ENCODE assay signal across 1 cellular context in the genomic region with DNA sequence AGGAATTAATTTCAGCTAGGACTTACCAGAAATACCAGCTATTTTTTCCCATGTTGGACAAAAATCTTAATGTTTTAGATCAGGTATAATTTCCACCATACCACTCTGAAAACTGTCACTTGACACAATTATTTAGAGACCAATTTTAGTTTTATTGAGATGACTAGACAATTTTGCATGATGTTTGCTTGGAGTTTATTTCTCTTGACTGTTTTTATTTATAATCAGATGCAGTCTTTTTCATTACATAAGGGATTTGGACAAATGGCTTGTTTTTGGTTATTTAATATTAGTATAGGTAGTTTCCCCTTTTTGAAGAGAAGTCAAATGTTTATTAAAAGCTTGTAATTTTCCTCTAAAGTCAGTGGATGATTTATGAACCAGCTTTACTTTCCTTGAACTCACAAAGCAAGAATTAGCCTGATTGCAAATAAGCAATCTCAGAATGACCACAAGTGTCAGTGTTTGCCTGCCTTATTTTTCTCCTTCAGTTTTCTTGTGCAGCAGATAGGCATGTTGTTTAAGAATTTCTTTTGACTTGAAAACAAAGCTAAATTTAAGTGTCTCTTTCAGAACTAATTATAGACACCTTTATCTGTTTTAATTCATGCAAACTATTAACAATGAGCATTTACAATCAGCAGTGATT.
TF ChIP-seq lines count a peak whose summit lies in the region.

No MANE protein-coding gene starts in this region.

TF ChIP-seq in GM23338, 12 proteins besides CTCF, POLR2A, EP300 and RAD21 (continued from another document):
- TF ChIP-seq, protein P1, sequence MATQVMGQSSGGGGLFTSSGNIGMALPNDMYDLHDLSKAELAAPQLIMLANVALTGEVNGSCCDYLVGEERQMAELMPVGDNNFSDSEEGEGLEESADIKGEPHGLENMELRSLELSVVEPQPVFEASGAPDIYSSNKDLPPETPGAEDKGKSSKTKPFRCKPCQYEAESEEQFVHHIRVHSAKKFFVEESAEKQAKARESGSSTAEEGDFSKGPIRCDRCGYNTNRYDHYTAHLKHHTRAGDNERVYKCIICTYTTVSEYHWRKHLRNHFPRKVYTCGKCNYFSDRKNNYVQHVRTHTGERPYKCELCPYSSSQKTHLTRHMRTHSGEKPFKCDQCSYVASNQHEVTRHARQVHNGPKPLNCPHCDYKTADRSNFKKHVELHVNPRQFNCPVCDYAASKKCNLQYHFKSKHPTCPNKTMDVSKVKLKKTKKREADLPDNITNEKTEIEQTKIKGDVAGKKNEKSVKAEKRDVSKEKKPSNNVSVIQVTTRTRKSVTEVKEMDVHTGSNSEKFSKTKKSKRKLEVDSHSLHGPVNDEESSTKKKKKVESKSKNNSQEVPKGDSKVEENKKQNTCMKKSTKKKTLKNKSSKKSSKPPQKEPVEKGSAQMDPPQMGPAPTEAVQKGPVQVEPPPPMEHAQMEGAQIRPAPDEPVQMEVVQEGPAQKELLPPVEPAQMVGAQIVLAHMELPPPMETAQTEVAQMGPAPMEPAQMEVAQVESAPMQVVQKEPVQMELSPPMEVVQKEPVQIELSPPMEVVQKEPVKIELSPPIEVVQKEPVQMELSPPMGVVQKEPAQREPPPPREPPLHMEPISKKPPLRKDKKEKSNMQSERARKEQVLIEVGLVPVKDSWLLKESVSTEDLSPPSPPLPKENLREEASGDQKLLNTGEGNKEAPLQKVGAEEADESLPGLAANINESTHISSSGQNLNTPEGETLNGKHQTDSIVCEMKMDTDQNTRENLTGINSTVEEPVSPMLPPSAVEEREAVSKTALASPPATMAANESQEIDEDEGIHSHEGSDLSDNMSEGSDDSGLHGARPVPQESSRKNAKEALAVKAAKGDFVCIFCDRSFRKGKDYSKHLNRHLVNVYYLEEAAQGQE (IDR thresholded peaks at IDR 0.05; ENCODE audit: unreplicated experiment): no peak
- TF ChIP-seq EZH2 (IDR thresholded peaks at IDR 0.05; ENCODE audit: low read depth, unreplicated experiment) (no peak), POLR2AphosphoS5 (IDR thresholded peaks at IDR 0.05; ENCODE audit: low read depth) (no peak)
